In genomic region chr1:154955039-154955717, GRCh38 we compare ENCODE assay signal across 8 cellular contexts.
DNase-seq lines count a peak whose midpoint lies in the region; ATAC-seq lines count a peak whose summit lies in the region.

No MANE protein-coding gene starts in this region.

- DNase-seq in GF-D8 (lab: John Stamatoyannopoulos, UW), result peak; percentile 39
- DNase-seq in NCI-H510A treated with DMSO at 0.1 percent for 48 hours (lab: John Stamatoyannopoulos, UW), result peak; percentile 63
- DNase-seq in activated CD8-positive, alpha-beta memory T cell treated with anti-CD3 and anti-CD28 coated beads for 24 hours, result peak; percentile 77
- DNase-seq in stimulated activated CD8-positive, alpha-beta memory T cell treated with anti-CD3 and anti-CD28 coated beads, Interleukin-7, amount 100 ng/mL, for 24 hours (ENCODE audit: low read depth), result peak; percentile 49
- no peak for DNase-seq in SKM-1 treated with dmso at 0.1 percent for 144 hours (lab: John Stamatoyannopoulos, UW; ENCODE audit: unreplicated experiment)

- no peak overlapping the region for H3K9ac ChIP-seq in endocrine pancreas (ENCODE audit: control insufficient read depth, insufficient read depth, low read length)
- H3K9ac ChIP-seq in mucosa of stomach (ENCODE audit: low read length), result peak overlapping the region; percentile 60

- H3K9me3 ChIP-seq in endocrine pancreas (ENCODE audit: control insufficient read depth, low read length) (no peaks in the 10 kb centered on the region), mucosa of stomach (ENCODE audit: control insufficient read depth, low read length) (no peaks in the 10 kb centered on the region)

- H3K27me3 ChIP-seq in endocrine pancreas (ENCODE audit: control insufficient read depth, insufficient read depth, low read length), result no peaks in the 10 kb centered on the region
- no peaks in the 10 kb centered on the region for H3K27me3 ChIP-seq in mucosa of stomach (ENCODE audit: control insufficient read depth, insufficient read depth, low read length)

- H3K36me3 ChIP-seq in endocrine pancreas (ENCODE audit: control insufficient read depth, insufficient read depth, low read length), result peaks cover 3% of the 10 kb centered on the region
- no peaks in the 10 kb centered on the region for H3K36me3 ChIP-seq in mucosa of stomach (ENCODE audit: control insufficient read depth, insufficient read depth, low read length)

- ATAC-seq in HG02759 (IDR thresholded peaks at IDR 0.05; ENCODE audit: unreplicated experiment), result peak; percentile 53

- H3K4me3 ChIP-seq in endocrine pancreas (ENCODE audit: control insufficient read depth, insufficient read depth, low read length), result peak overlapping the region; percentile 61
- peak overlapping the region; percentile 60 for H3K4me3 ChIP-seq in mucosa of stomach (ENCODE audit: low read length)

- H3K4me1 ChIP-seq in endocrine pancreas (ENCODE audit: control insufficient read depth, insufficient read depth, low read length), result peaks cover 7% of the 10 kb centered on the region
- H3K4me1 ChIP-seq in mucosa of stomach (ENCODE audit: control insufficient read depth, insufficient read depth, low read length), result peaks cover 36% of the 10 kb centered on the region
